In the genomic region with DNA sequence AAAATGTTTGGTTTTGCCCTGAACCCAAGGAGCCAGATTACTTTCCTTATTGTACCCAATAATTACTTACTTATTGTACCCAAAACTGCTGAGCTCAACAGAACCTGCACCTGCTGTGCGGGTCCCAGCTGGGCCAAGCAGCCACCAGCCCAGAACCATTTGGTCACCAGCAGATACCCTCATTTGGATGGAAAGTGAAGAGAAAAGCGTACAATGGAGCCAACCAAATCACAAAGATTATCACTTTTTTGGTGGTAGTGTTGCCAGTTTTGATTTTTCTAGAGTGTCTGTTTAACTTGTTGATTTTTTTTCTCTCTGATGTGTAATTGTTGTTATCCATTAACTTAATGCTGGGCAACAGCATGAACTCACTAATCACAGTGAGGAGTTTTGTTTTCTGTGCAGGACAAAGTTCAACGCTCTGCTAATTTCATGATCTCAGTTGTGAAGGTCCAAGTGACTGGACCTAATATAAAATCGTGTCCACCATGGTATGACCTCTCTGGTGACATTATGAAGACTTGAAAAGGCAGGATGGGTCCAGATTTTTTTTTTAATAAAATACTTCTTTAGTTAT, we compare ENCODE assay signal across 22 cellular contexts. TPM values are rescaled to one million over a fixed set of nuclear protein-coding genes. Genes with fewer than 3 reads are reported as not detected.
DNase-seq lines count a peak whose midpoint lies in the region; ATAC-seq and FAIRE-seq lines count a peak whose summit lies in the region.
"Had no signal": no experiment of that assay in that cellular context is flagged by ENCODE, and none has a peak within 500 bp of the region (broad histone marks: within the 10 kb centered on the region; RNA-seq: fewer than 3 reads in every experiment).

No MANE protein-coding gene starts in this region.

- H3K36me3 ChIP-seq in small intestine (ENCODE audit: control insufficient read depth in 2 of 2, insufficient read depth in 2 of 2, low read length in 2 of 2): no peaks in the 10 kb centered on the region
- H3K36me3 ChIP-seq: suprapubic skin had no signal

- peaks cover 0 to 5% of the 10 kb centered on the region in 2 donors for H3K4me1 ChIP-seq in small intestine (ENCODE audit: control insufficient read depth in 2 of 2, insufficient read depth in 1 of 2, low read depth in 1 of 2, low read length in 1 of 2)
- H3K4me1 ChIP-seq: psoas muscle, suprapubic skin had no signal

- H3K36me3 Mint-ChIP-seq in stimulated activated naive B cell treated with anti-CD40 and anti-IgM and Interleukin-4, amounts not matched to agents 10 μg/mL and 1 μg/mL and 100 μg/mL, for 72 hours: peaks cover 2 to 4% of the 10 kb centered on the region in 2 donors

- ATAC-seq in left lobe of liver: peak; percentile 69
- ATAC-seq in stimulated activated naive B cell treated with anti-CD40 and anti-IgM and Interleukin-4, amounts not matched to agents 10 μg/mL and 1 μg/mL and 100 μg/mL, for 72 hours (replicated peaks): no peak
- ATAC-seq: CD8-positive, alpha-beta T cell; psoas muscle had no signal

- no peak overlapping the region for H3K27ac Mint-ChIP-seq in stimulated activated naive B cell treated with anti-CD40 and anti-IgM and Interleukin-4, amounts not matched to agents 10 μg/mL and 1 μg/mL and 100 μg/mL, for 72 hours
- H3K27ac Mint-ChIP-seq: activated CD4-positive, alpha-beta T cell treated with anti-CD3 and anti-CD28 coated beads, Interleukin-2, amount 10 ng/mL, durations not matched to agents 24 days and 14 days; CD8-positive, alpha-beta T cell had no signal

- peak overlapping the region; percentile 31 for H3K27ac ChIP-seq in caudate nucleus (ENCODE audit: low read depth, low read length)
- peak overlapping the region; percentile 87 to 92 for H3K27ac ChIP-seq in small intestine (ENCODE audit: low read depth in 1 of 2, low read length in 1 of 2)
- H3K27ac ChIP-seq: psoas muscle, suprapubic skin had no signal

- H3K9me3 Mint-ChIP-seq in stimulated activated naive B cell treated with anti-CD40 and anti-IgM and Interleukin-4, amounts not matched to agents 10 μg/mL and 1 μg/mL and 100 μg/mL, for 72 hours: peaks cover 2 to 5% of the 10 kb centered on the region in 2 donors

- 16 to 62% (median 39%) methylated on average over 4 of the region's 4 CpGs for WGBS in small intestine, 3 donors

- FAIRE-seq in GM19239 (lab: Jason Lieb, UNC) (peak; percentile 18), small intestine (lab: Jason Lieb, UNC) (peak; percentile 87)

- no peak overlapping the region for H3K4me3 Mint-ChIP-seq in stimulated activated naive B cell treated with anti-CD40 and anti-IgM and Interleukin-4, amounts not matched to agents 10 μg/mL and 1 μg/mL and 100 μg/mL, for 72 hours
- H3K4me3 Mint-ChIP-seq: activated CD4-positive, alpha-beta T cell treated with anti-CD3 and anti-CD28 coated beads, Interleukin-2, amount 10 ng/mL, durations not matched to agents 24 days and 14 days; CD8-positive, alpha-beta T cell; central memory CD8-positive, alpha-beta T cell; nephron progenitor cell had no signal

- peaks cover 0 to 5% of the 10 kb centered on the region in 2 donors for H3K27me3 Mint-ChIP-seq in stimulated activated naive B cell treated with anti-CD40 and anti-IgM and Interleukin-4, amounts not matched to agents 10 μg/mL and 1 μg/mL and 100 μg/mL, for 72 hours
- H3K27me3 Mint-ChIP-seq: activated CD4-positive, alpha-beta T cell treated with anti-CD3 and anti-CD28 coated beads, Interleukin-2, amount 10 ng/mL, durations not matched to agents 24 days and 14 days; central memory CD8-positive, alpha-beta T cell had no signal

- DNase-seq in GM19239 (ENCODE audit: insufficient read length, low spot score) (no peak), caudate nucleus (lab: John Stamatoyannopoulos, UW) (no peak), left lobe of liver (ENCODE audit: low spot score) (no peak), small intestine (peak; percentile 94), cerebellum (ENCODE audit: low spot score) (no peak), KBM-7 (no peak)
- no peak for DNase-seq in stimulated activated naive B cell treated with anti-CD40 and anti-IgM and Interleukin-4, amounts not matched to agents 10 μg/mL and 1 μg/mL and 100 μg/mL, for 72 hours
- DNase-seq: activated CD4-positive, alpha-beta T cell treated with anti-CD3 and anti-CD28 coated beads, Interleukin-2, amount 10 ng/mL, durations not matched to agents 24 days and 14 days; activated CD8-positive, alpha-beta memory T cell treated with anti-CD3 and anti-CD28 coated beads, Interleukin-2, amount 50 U/mL, for 48 hours; activated effector memory CD4-positive, alpha-beta T cell treated with anti-CD3 and anti-CD28 coated beads, Interleukin-2, amount 50 U/mL, for 16 hours; amygdala; CD8-positive, alpha-beta T cell; effector CD8-positive, alpha-beta T cell; NCI-H1417 treated with DMSO at 0.1 percent for 48 hours; NCI-H526; nephron progenitor cell; psoas muscle; SHP77 treated with DMSO at 0.1 percent for 48 hours; stimulated activated CD8-positive, alpha-beta memory T cell treated with anti-CD3 and anti-CD28 coated beads, Interleukin-4, amount 100 ng/mL, for 48 hours; T-helper 1 cell had no signal

- H3K4me1 Mint-ChIP-seq in stimulated activated naive B cell treated with anti-CD40 and anti-IgM and Interleukin-4, amounts not matched to agents 10 μg/mL and 1 μg/mL and 100 μg/mL, for 72 hours: peaks cover 0 to 2% of the 10 kb centered on the region in 2 donors

- H3K4me3 ChIP-seq in small intestine (ENCODE audit: low read depth in 1 of 2, low read length in 2 of 2): no peak overlapping the region
- H3K4me3 ChIP-seq: psoas muscle, suprapubic skin had no signal

- no peaks in the 10 kb centered on the region for H3K9me3 ChIP-seq in small intestine (ENCODE audit: control insufficient read depth, low read depth)
- H3K9me3 ChIP-seq: psoas muscle, suprapubic skin had no signal

- H3K27me3 ChIP-seq in small intestine (ENCODE audit: control insufficient read depth in 2 of 2, insufficient read depth in 2 of 2, low read length in 2 of 2): no peaks in the 10 kb centered on the region
- H3K27me3 ChIP-seq: suprapubic skin had no signal

- in situ Hi-C loops in KBM-7 (cut with MboI; ENCODE audit: low pct_unique_long_range_greater_than_20kb, low sequenced_read_pairs): no loop called here

RNA-seq across cellular contexts. Expression of gene SPATA13, which starts 23.8 kb away (rescaled TPM):
- 24.7 TPM for total RNA-seq in left lobe of liver
- polyA plus RNA-seq in small intestine: 10 to 100 TPM in 2 of 3 donors, 1 to 10 TPM in 1; 10.0 to 57.0 (median 13.6) TPM
- total RNA-seq in cerebellum: 32.1 TPM
